In the genomic region with DNA sequence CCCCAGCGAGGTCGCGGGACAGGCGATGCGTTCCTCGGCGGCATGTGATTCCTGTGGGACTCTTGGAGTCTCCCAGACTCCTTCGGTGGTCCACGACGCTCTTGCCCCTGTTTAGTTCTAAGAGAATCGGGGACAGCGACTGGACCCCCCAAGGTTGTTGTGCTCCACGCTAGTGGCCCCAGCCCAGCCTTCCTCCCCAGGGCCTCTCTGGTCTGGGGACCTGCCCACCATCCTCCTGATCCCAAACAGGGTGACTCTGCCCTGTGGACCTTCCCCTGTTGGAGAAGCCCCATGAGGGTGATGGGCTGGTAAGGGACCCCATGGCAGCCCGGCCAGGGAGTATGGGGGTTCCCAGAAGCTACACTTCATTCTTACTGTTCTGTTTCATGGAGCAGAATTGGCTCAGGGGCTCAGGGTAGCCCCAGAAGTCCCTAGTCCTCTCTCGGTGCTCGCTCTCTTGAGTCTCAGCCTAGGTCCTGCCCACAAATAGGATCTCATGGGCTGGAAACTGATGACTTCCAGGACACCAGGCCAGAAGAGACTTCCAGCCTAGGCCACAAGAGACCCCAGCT, we compare ENCODE assay signal across 8 cellular contexts. TPM values are rescaled to one million over a fixed set of nuclear protein-coding genes. Genes with fewer than 3 reads are reported as not detected.
DNase-seq lines count a peak whose midpoint lies in the region; TF ChIP-seq lines count a peak whose summit lies in the region.

No MANE protein-coding gene starts in this region.

- H3K9ac ChIP-seq in NT2/D1 (ENCODE audit: insufficient read length, low read depth) = peak overlapping the region; percentile 88

- H3K36me3 ChIP-seq in BE2C (no peaks in the 10 kb centered on the region), NT2/D1 (ENCODE audit: insufficient read depth, insufficient read length, low read length) (no peaks in the 10 kb centered on the region)
- no peaks in the 10 kb centered on the region for H3K36me3 ChIP-seq in effector memory CD4-positive, alpha-beta T cell (ENCODE audit: control insufficient read depth, insufficient read depth, low read length)

- H3K9me3 Mint-ChIP-seq in nephron = peaks cover 5% of the 10 kb centered on the region

- H3K27ac ChIP-seq in effector memory CD4-positive, alpha-beta T cell (ENCODE audit: insufficient read depth, low read length, poor library complexity, severe bottlenecking) = peak overlapping the region; percentile 89

- peaks cover 45% of the 10 kb centered on the region for H3K4me1 Mint-ChIP-seq in nephron

- peaks cover 3% of the 10 kb centered on the region; the same call in 1 of the 2 replicates for H3K4me1 ChIP-seq in BE2C
- peaks cover 20% of the 10 kb centered on the region for H3K4me1 ChIP-seq in NT2/D1 (ENCODE audit: insufficient read depth, insufficient read length)
- peaks cover 56% of the 10 kb centered on the region for H3K4me1 ChIP-seq in effector memory CD4-positive, alpha-beta T cell (ENCODE audit: control insufficient read depth, insufficient read depth, low read length, poor library complexity, severe bottlenecking)

- H3K4me3 ChIP-seq in BE2C (ENCODE audit: low read depth, low read length) (peak overlapping the region; percentile 77), NT2/D1 (ENCODE audit: insufficient read length, low read depth) (peak overlapping the region; percentile 84)
- H3K4me3 ChIP-seq in effector memory CD4-positive, alpha-beta T cell (ENCODE audit: insufficient read depth, low read depth, low read length, poor library complexity, severe bottlenecking) = peak overlapping the region; percentile 79

- H3K27me3 Mint-ChIP-seq in nephron (ENCODE audit: low read depth) = no peaks in the 10 kb centered on the region

- no peaks in the 10 kb centered on the region for H3K27me3 ChIP-seq in BE2C
- H3K27me3 ChIP-seq in NT2/D1 (ENCODE audit: insufficient read depth, insufficient read length) = peaks cover 8% of the 10 kb centered on the region
- no peaks in the 10 kb centered on the region for H3K27me3 ChIP-seq in effector memory CD4-positive, alpha-beta T cell (replicated peaks; ENCODE audit: control insufficient read depth, insufficient read depth, low read length, poor library complexity, severe bottlenecking)

- H3K27ac Mint-ChIP-seq in nephron = peak overlapping the region; percentile 14 to 92 (median 81)

- DNase-seq in BE2C (no peak), NT2/D1 (ENCODE audit: low read depth, low spot score) (no peak), HPDE6-E6E7 (ENCODE audit: extremely low spot score) (no peak), cerebellar nuclear complex (lab: John Stamatoyannopoulos, UW) (no peak), NCI-H1417 treated with DMSO at 0.1 percent for 48 hours (lab: John Stamatoyannopoulos, UW) (no peak), OCI-M2 (lab: John Stamatoyannopoulos, UW; ENCODE audit: unreplicated experiment) (no peak)
- no peak for DNase-seq in effector memory CD4-positive, alpha-beta T cell

- H3K4me3 Mint-ChIP-seq in nephron = peak overlapping the region; percentile 92 to 95 (median 94)

- TF ChIP-seq CTCF in BE2C (IDR thresholded peaks at IDR 0.05; ENCODE audit: low read depth, low read length) (no peak), nephron (IDR thresholded peaks at IDR 0.05; ENCODE audit: unreplicated experiment in 3 of 3) (no peak)

- peaks cover 5% of the 10 kb centered on the region for H3K36me3 Mint-ChIP-seq in nephron (ENCODE audit: low read depth)

- no peaks in the 10 kb centered on the region for H3K9me3 ChIP-seq in BE2C
- no peaks in the 10 kb centered on the region for H3K9me3 ChIP-seq in NT2/D1 (ENCODE audit: insufficient read depth, low read length)
- H3K9me3 ChIP-seq in effector memory CD4-positive, alpha-beta T cell (ENCODE audit: control insufficient read depth, low read length) = no peaks in the 10 kb centered on the region

RNA-seq across cellular contexts. Expression of a gene that starts 0.9 kb away (rescaled TPM):
- 90.7 TPM for polyA plus RNA-seq in BE2C (2012; ENCODE audit: insufficient read depth, insufficient read length, low read depth)

RNA-seq across cellular contexts. Expression of a gene that starts 37.2 kb away (rescaled TPM):
- 104 TPM for polyA plus RNA-seq in BE2C (2012; ENCODE audit: insufficient read depth, insufficient read length, low read depth)

RNA-seq across cellular contexts. Expression of a gene that starts 38.4 kb away (rescaled TPM):
- polyA plus RNA-seq in BE2C (2012; ENCODE audit: insufficient read depth, insufficient read length, low read depth) = 1.0 TPM
